ENCODE assay signal across 8 cellular contexts in the genomic region with DNA sequence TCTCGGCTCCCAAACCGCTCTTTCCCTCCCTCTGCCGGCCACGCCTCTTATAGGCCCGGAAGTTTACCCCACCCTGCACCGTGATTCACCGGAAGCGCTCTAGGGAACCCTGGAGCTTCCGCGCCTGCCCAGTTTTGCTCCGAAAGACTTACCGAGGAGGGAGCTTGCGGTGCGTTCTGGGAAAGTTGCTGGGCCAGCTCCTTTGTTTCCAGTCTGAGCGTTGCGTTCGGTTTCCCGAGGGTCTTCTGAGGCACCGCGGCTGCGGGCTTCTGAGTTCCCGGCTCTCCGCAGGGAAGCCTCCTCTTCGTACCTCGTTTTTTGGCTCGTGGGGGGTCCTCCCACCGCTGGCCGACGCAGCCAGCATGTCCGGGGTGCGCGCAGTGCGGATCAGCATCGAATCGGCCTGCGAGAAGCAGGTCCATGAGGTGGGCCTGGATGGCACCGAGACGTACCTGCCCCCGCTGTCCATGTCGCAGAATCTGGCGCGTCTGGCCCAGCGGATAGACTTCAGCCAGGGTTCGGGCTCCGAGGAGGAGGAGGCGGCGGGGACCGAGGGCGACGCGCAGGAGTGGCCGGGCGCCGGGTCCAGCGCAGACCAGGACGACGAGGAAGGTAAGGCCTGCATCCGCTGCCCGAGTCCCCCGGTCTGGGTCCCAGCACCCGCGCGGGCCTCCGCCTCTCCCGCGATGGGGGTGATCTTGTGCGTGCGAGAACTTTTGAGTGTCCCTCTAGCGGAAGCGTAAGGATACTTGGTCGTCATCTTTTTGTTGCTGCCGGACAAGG.
DNase-seq lines count a peak whose midpoint lies in the region; ATAC-seq lines count a peak whose summit lies in the region.

MED17 (plus strand) TSS at position 131 of the 783 bp plus-strand sequence; CDS start at position 363, 232 bp downstream.

- peak; percentile 91 for ATAC-seq in GM18508 (IDR thresholded peaks at IDR 0.05; ENCODE audit: insufficient read depth, unreplicated experiment)
- ATAC-seq in HG03025 (IDR thresholded peaks at IDR 0.05; ENCODE audit: low FRiP score, unreplicated experiment): peak; percentile 98

- peak; percentile 89 for DNase-seq in NCI-H2029 treated with DMSO at 0.1 percent for 48 hours (lab: John Stamatoyannopoulos, UW)
- DNase-seq in T1000 (lab: John Stamatoyannopoulos, UW): peak; percentile 63
- DNase-seq in astrocyte of the hippocampus (ENCODE audit: low read depth, low spot score): peak; percentile 97
- peak; percentile 94 to 97 for DNase-seq in hippocampal formation (lab: John Stamatoyannopoulos, UW)
- DNase-seq in retina: peak; percentile 96
- DNase-seq in cortex of kidney (lab: John Stamatoyannopoulos, UW): no peak
